In the genomic region with DNA sequence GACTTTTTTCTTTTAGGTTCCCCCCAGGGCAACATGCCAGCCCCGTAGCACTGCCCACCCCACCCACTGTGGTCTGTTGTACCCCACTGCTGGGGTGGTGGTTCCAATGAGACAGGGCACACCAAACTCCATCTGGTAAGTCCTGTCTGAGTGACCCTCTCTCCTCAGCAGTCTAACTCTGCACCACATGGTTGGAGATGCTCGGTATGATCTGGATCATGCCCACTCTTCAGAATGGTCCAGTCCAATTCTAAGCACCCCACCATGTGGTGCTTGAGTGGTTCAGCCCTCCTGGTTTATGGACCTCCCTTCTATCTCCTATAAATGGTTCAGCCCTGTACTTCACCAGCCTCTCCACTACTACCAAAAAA, we compare ENCODE assay signal across 7 cellular contexts. TPM values are rescaled to one million over a fixed set of nuclear protein-coding genes. Genes with fewer than 3 reads are reported as not detected.
DNase-seq lines count a peak whose midpoint lies in the region; ATAC-seq and TF ChIP-seq lines count a peak whose summit lies in the region.

No MANE protein-coding gene starts in this region.

- no peak overlapping the region for H4K8ac ChIP-seq in neuronal stem cell (ENCODE audit: low read depth, low read length)

- no peak overlapping the region for H2BK120ac ChIP-seq in neuronal stem cell (ENCODE audit: low read depth, low read length)

- H3K9ac ChIP-seq in neuronal stem cell (ENCODE audit: low read depth, low read length, poor library complexity) = no peak overlapping the region

- TF ChIP-seq CTCF in NB4 (IDR thresholded peaks at IDR 0.05; ENCODE audit: low read depth, low read length) = no peak
- no peak for TF ChIP-seq CTCF in cardiac fibroblast (IDR thresholded peaks at IDR 0.05; ENCODE audit: low read depth, low read length)

- no peak overlapping the region for H3K18ac ChIP-seq in neuronal stem cell (ENCODE audit: low read length)

- no CpG with 5 or more reads among the region's 2 CpGs for WGBS in neuronal stem cell (ENCODE audit: extremely low coverage in 2 of 2, insufficient read length in 2 of 2, insufficient replicate concordance in 1 of 2), 2 donors

- H4K91ac ChIP-seq in neuronal stem cell (ENCODE audit: low read depth, low read length, poor library complexity) = no peak overlapping the region

- H3K36me3 ChIP-seq in neuronal stem cell (replicated peaks in 1 of 2; ENCODE audit: control insufficient read depth in 2 of 2, insufficient read depth in 2 of 2, low read length in 2 of 2) = peaks cover 5 to 15% of the 10 kb centered on the region in 2 donors

- H2BK12ac ChIP-seq in neuronal stem cell (ENCODE audit: low read length) = no peak overlapping the region

- peak overlapping the region; percentile 27 for H3K4me2 ChIP-seq in neuronal stem cell (ENCODE audit: insufficient read depth, low read length, poor library complexity, severe bottlenecking)

- no peak overlapping the region for H2BK15ac ChIP-seq in neuronal stem cell (ENCODE audit: low read length)

- no peak overlapping the region for H2AFZ ChIP-seq in neuronal stem cell (ENCODE audit: low read length)

- no peak for ATAC-seq in HG02759 (IDR thresholded peaks at IDR 0.05; ENCODE audit: unreplicated experiment)

- no peak overlapping the region for H3K27ac ChIP-seq in neuronal stem cell (replicated peaks; ENCODE audit: low read length)

- H3K4me3 ChIP-seq in NB4 (ENCODE audit: low read depth, low read length) (no peak overlapping the region), cardiac fibroblast (replicated peaks in 1 of 2; ENCODE audit: low read depth in 2 of 2, low read length in 2 of 2) (no peak overlapping the region), neuronal stem cell (ENCODE audit: low read length in 2 of 2) (no peak overlapping the region)

- no peak overlapping the region for H3K23ac ChIP-seq in neuronal stem cell (ENCODE audit: low read depth, low read length, poor library complexity)

- TF ChIP-seq POLR2A in NB4 (IDR thresholded peaks at IDR 0.05; ENCODE audit: extremely low read depth, insufficient read length) = no peak

- peak; percentile 72 for DNase-seq in ELR (ENCODE audit: low read depth)
- peak; percentile 17 for DNase-seq in NB4 (ENCODE audit: low read depth)
- peak; percentile 36 to 60 for DNase-seq in cardiac fibroblast (ENCODE audit: low read depth in 2 of 2)
- no peak for DNase-seq in neuronal stem cell (ENCODE audit: low spot score)
- DNase-seq in superior temporal gyrus (ENCODE audit: extremely low spot score) = no peak
- DNase-seq in glomerular visceral epithelial cell (ENCODE audit: extremely low spot score) = no peak

- H2AK5ac ChIP-seq in neuronal stem cell (ENCODE audit: low read depth, low read length) = no peak overlapping the region

- H3K79me1 ChIP-seq in neuronal stem cell (ENCODE audit: low read depth, low read length) = peaks cover 16% of the 10 kb centered on the region

- peaks cover 34 to 43% of the 10 kb centered on the region in 2 donors for H3K4me1 ChIP-seq in neuronal stem cell (ENCODE audit: control insufficient read depth in 2 of 2, insufficient read depth in 1 of 2, low read depth in 1 of 2, low read length in 2 of 2)

- no peak overlapping the region for H3K14ac ChIP-seq in neuronal stem cell (ENCODE audit: low read length)

- no peak overlapping the region for H2BK5ac ChIP-seq in neuronal stem cell (ENCODE audit: low read length)

- no peaks in the 10 kb centered on the region for H3K27me3 ChIP-seq in neuronal stem cell (ENCODE audit: control insufficient read depth in 3 of 3, insufficient read depth in 3 of 3, low read depth in 1 of 3, low read length in 3 of 3)

- H3K9me3 ChIP-seq in neuronal stem cell (replicated peaks in 1 of 2; ENCODE audit: control insufficient read depth in 2 of 2, insufficient read depth in 1 of 2, low read depth in 1 of 2, low read length in 2 of 2) = no peaks in the 10 kb centered on the region

- H3K4ac ChIP-seq in neuronal stem cell (ENCODE audit: low read length) = no peak overlapping the region

RNA-seq across cellular contexts. Expression of a gene that starts 5.9 kb away (rescaled TPM):
- polyA plus RNA-seq in neuronal stem cell (2013, experiment 1 of 2) = 20.0 TPM
- 21.1 TPM for polyA plus RNA-seq in neuronal stem cell (2013, experiment 2 of 2)

RNA-seq across cellular contexts. Expression of a gene that starts 15.0 kb away (rescaled TPM):
- 132 TPM for polyA plus RNA-seq in neuronal stem cell (2013, experiment 1 of 2)
- 128 TPM for polyA plus RNA-seq in neuronal stem cell (2013, experiment 2 of 2)

RNA-seq across cellular contexts. Expression of a gene that starts 17.5 kb away (rescaled TPM):
- 74.6 TPM for polyA plus RNA-seq in neuronal stem cell (2013, experiment 1 of 2)
- 76.9 TPM for polyA plus RNA-seq in neuronal stem cell (2013, experiment 2 of 2)

RNA-seq across cellular contexts. Expression of a gene that starts 17.9 kb away (rescaled TPM):
- 10.9 TPM for polyA plus RNA-seq in neuronal stem cell (2013, experiment 1 of 2)
- 10.9 TPM for polyA plus RNA-seq in neuronal stem cell (2013, experiment 2 of 2)

RNA-seq across cellular contexts. Expression of a gene that starts 48.7 kb away (rescaled TPM):
- polyA plus RNA-seq in neuronal stem cell (2013, experiment 1 of 2) = 17.8 TPM
- polyA plus RNA-seq in neuronal stem cell (2013, experiment 2 of 2) = 15.7 TPM

Comparison
In these comparisons a context has a peak if more than half of its experiments do, and no peak if none do; other contexts are left out.
1. DNase-seq: peak in ELR (single experiment), NB4 (single experiment) and cardiac fibroblast (2 of 2); none in neuronal stem cell (single experiment), superior temporal gyrus (single experiment) and glomerular visceral epithelial cell (single experiment).